ENCODE assay signal across 14 cellular contexts in genomic region chr14:64828096-64828495, GRCh38. TPM values are rescaled to one million over a fixed set of nuclear protein-coding genes. Genes with fewer than 3 reads are reported as not detected.
"Had no signal": no experiment of that assay in that cellular context is flagged by ENCODE, and none has a peak within 500 bp of the region (broad histone marks: within the 10 kb centered on the region; RNA-seq: fewer than 3 reads in every experiment).

No MANE protein-coding gene starts in this region.

- DNase-seq: activated CD4-positive, alpha-beta T cell treated with anti-CD3 and anti-CD28 coated beads, Interleukin-2, amount 50 U/mL, for 4 hours; activated effector memory CD4-positive, alpha-beta T cell treated with anti-CD3 and anti-CD28 coated beads, Interleukin-2, amount 50 U/mL, for 16 hours; activated T-cell treated with anti-CD3 and anti-CD28 coated beads, Interleukin-2, amount 50 U/mL, for 72 hours; colonic mucosa; hypothalamus; islet precursor cell; left lung; occipital lobe; stimulated activated CD4-positive, alpha-beta T cell treated with anti-CD3 and anti-CD28 coated beads, Interleukin-2, amount 100 ng/mL, for 24 hours; WERI-Rb-1 had no signal

- H3K36me3 ChIP-seq: ascending aorta, colonic mucosa, left lung, tibial nerve, WERI-Rb-1 had no signal

- H3K9me3 ChIP-seq: ascending aorta, colonic mucosa, left lung, tibial nerve had no signal

- H3K4me3 ChIP-seq: ascending aorta, colonic mucosa, left lung, tibial nerve had no signal

- H3K27ac ChIP-seq: ascending aorta, colonic mucosa, foreskin keratinocyte, left lung, tibial nerve, WERI-Rb-1 had no signal

- H3K27me3 ChIP-seq: ascending aorta, colonic mucosa, tibial nerve had no signal

- ATAC-seq: activated T-cell treated with anti-CD3 and anti-CD28 coated beads, Interleukin-2, amount 50 U/mL, for 72 hours; foreskin keratinocyte; left lung had no signal

- H3K4me1 ChIP-seq: foreskin keratinocyte had no signal

RNA-seq across cellular contexts. Expression of gene SPTB, which starts 51.6 kb away (rescaled TPM):
- total RNA-seq: fibroblast of lung had no signal
- polyA plus RNA-seq: fibroblast of lung had no signal
